ENCODE assay signal across 17 cellular contexts in genomic region chr1:43644558-43644957, GRCh38. TPM values are rescaled to one million over a fixed set of nuclear protein-coding genes. Genes with fewer than 3 reads are reported as not detected.
DNase-seq lines count a peak whose midpoint lies in the region; ATAC-seq, FAIRE-seq and TF ChIP-seq lines count a peak whose summit lies in the region.
"Had no signal": no experiment of that assay in that cellular context is flagged by ENCODE, and none has a peak within 500 bp of the region (broad histone marks: within the 10 kb centered on the region; RNA-seq: fewer than 3 reads in every experiment).

No MANE protein-coding gene starts in this region.

- BruUV-seq in HepG2 (replicated peaks; lab: Mats Ljungman, UMichigan), result no TSS peak

- TF ChIP-seq EP300 in HepG2 (IDR thresholded peaks at IDR 0.05; ENCODE audit: low read depth in 2 of 2, low read length in 2 of 2), result no peak
- TF ChIP-seq EP300 in HepG2 (CRISPR knock-in tag; IDR thresholded peaks at IDR 0.05; ENCODE audit: borderline replicate concordance), result no peak
- no peak for TF ChIP-seq EP300 in H1 (IDR thresholded peaks at IDR 0.05; ENCODE audit: borderline replicate concordance in 1 of 2, low read depth in 2 of 2, low read length in 2 of 2)
- no peak for TF ChIP-seq EP300 in gastroesophageal sphincter (IDR thresholded peaks at IDR 0.05)

- H3K23ac ChIP-seq in H1 (ENCODE audit: insufficient read length), result no peak overlapping the region
- no peak overlapping the region for H3K23ac ChIP-seq in trophoblast cell (ENCODE audit: low read length)

- H3K18ac ChIP-seq in H1 (ENCODE audit: extremely low read depth, low read length), result no peak overlapping the region
- no peak overlapping the region for H3K18ac ChIP-seq in trophoblast cell (ENCODE audit: low read length)

- H3K23me2 ChIP-seq in H1 (ENCODE audit: low read depth, low read length), result peaks cover 2% of the 10 kb centered on the region; the same call in 1 of the 2 replicates

- peak overlapping the region; percentile 68; the same call in 1 of the 2 replicates for H2BK12ac ChIP-seq in H1 (ENCODE audit: low read depth, low read length)
- H2BK12ac ChIP-seq in trophoblast cell (ENCODE audit: low read length), result no peak overlapping the region

- H3K4me3 ChIP-seq in HepG2 (replicated peaks in 1 of 3; ENCODE audit: insufficient read depth in 1 of 3, low read depth in 2 of 3, low read length in 3 of 3), result no peak overlapping the region
- no peak overlapping the region for H3K4me3 ChIP-seq in right lobe of liver
- no peak overlapping the region for H3K4me3 ChIP-seq in H1 (ENCODE audit: extremely low read depth in 1 of 4, insufficient read depth in 2 of 4, low read depth in 3 of 4, low read length in 4 of 4)
- H3K4me3 ChIP-seq in trophoblast cell (ENCODE audit: low read depth, low read length), result no peak overlapping the region
- H3K4me3 ChIP-seq in gastroesophageal sphincter, result no peak overlapping the region
- H3K4me3 ChIP-seq: MG63 had no signal

- in situ Hi-C loops in HepG2 (cut with HindIII; ENCODE audit: extremely low pct_ligation_motif_present, low pct_unique_long_range_greater_than_20kb), result no loop called here

- H3K56ac ChIP-seq in H1 (replicated peaks; ENCODE audit: insufficient read length, low read depth, low read length), result no peak overlapping the region

- H4K20me1 ChIP-seq in HepG2 (ENCODE audit: insufficient read depth, low read length) (no peaks in the 10 kb centered on the region), H1 (replicated peaks in 1 of 2; ENCODE audit: control insufficient read depth in 1 of 2, insufficient read depth in 2 of 2, low read length in 2 of 2) (no peaks in the 10 kb centered on the region)

- TF ChIP-seq RAD21 in HepG2 (CRISPR knock-in tag; IDR thresholded peaks at IDR 0.05) (no peak), H1 (IDR thresholded peaks at IDR 0.05 in 1 of 2, conservative IDR thresholded peaks at IDR 0.05 in 1 of 2; ENCODE audit: low read depth in 2 of 2, low read length in 2 of 2) (no peak)

- H3K27me3 ChIP-seq in HepG2 (ENCODE audit: control insufficient read depth in 1 of 2, insufficient read depth in 2 of 2, low read length in 2 of 2), result peaks cover 0 to 10% of the 10 kb centered on the region in 2 experiments; a peak in 1 of 5 replicates
- no peaks in the 10 kb centered on the region for H3K27me3 ChIP-seq in right lobe of liver
- no peaks in the 10 kb centered on the region; a peak in 1 of 7 replicates for H3K27me3 ChIP-seq in H1 (replicated peaks in 1 of 4; ENCODE audit: control insufficient read depth in 3 of 4, extremely low read depth in 1 of 4, insufficient read depth in 3 of 4, low read length in 3 of 4)
- no peaks in the 10 kb centered on the region for H3K27me3 ChIP-seq in trophoblast cell (ENCODE audit: insufficient read depth, low read length)
- H3K27me3 ChIP-seq in gastroesophageal sphincter, result peaks cover 26% of the 10 kb centered on the region
- H3K27me3 ChIP-seq: MG63 had no signal

- no peak overlapping the region; the same call in 1 of the 2 replicates for H2BK5ac ChIP-seq in H1 (ENCODE audit: low read depth, low read length)
- no peak overlapping the region for H2BK5ac ChIP-seq in trophoblast cell (ENCODE audit: low read depth, low read length, poor library complexity)

- WGBS in HepG2 (ENCODE audit: low lambda C conversion rate), result 8% methylated on average over 1 of the region's 1 CpG
- WGBS in right lobe of liver (ENCODE audit: insufficient coverage, low coverage, low lambda C conversion rate, missing lambda C conversion rate), result 47% methylated on average over 1 of the region's 1 CpG
- WGBS in H1 (ENCODE audit: extremely low coverage in 1 of 2, insufficient coverage in 1 of 2, insufficient read length in 1 of 2, insufficient replicate concordance in 2 of 2, low coverage in 1 of 2, low lambda C conversion rate in 2 of 2, missing lambda C conversion rate in 1 of 2), 2 experiments, result 86% methylated on average over 1 of the region's 1 CpG; no CpG with 5 or more reads in 1 of the 2 experiments
- no CpG with 5 or more reads among the region's 1 CpG for WGBS in trophoblast cell (ENCODE audit: extremely low coverage, insufficient coverage, insufficient read length)
- 27 to 60% methylated on average over 1 of the region's 1 CpG for WGBS in gastroesophageal sphincter (ENCODE audit: low coverage in 1 of 2), 2 donors

- H4K91ac ChIP-seq in H1 (replicated peaks; ENCODE audit: insufficient read length, low read length), result no peak overlapping the region
- H4K91ac ChIP-seq in trophoblast cell (ENCODE audit: low read depth, low read length), result no peak overlapping the region

- H3K4me1 ChIP-seq in HepG2 (ENCODE audit: insufficient read depth, low read length) (peaks cover 42% of the 10 kb centered on the region), right lobe of liver (peaks cover 0 to 14% (median 0%) of the 10 kb centered on the region in 4 donors), H1 (replicated peaks in 1 of 4; ENCODE audit: control insufficient read depth in 3 of 4, insufficient read depth in 4 of 4, low read length in 3 of 4) (no peaks in the 10 kb centered on the region), trophoblast cell (ENCODE audit: control insufficient read depth in 1 of 2, insufficient read depth in 2 of 2, low read length in 2 of 2) (peaks cover 0 to 4% of the 10 kb centered on the region in 2 experiments), gastroesophageal sphincter (no peaks in the 10 kb centered on the region)

- H4K8ac ChIP-seq in H1 (ENCODE audit: extremely low read depth, insufficient read depth, low read length) (no peak overlapping the region), trophoblast cell (ENCODE audit: low read depth, low read length) (no peak overlapping the region)

- POLR2A ChIA-PET in HepG2 (lab: Yijun Ruan, JAX) (interaction anchor here (1.1 to 1.2 kb wide), 3 partner anchors 9 to 63 kb away, joined by 3 read pairs; partner anchors contain the start of gene ST3GAL3), H1 (lab: Charles Lee; ENCODE audit: partially characterized antibody) (interaction anchor here (0.9 to 33.2 kb wide), 4 partner anchors 9 to 30 kb away, joined by 3 to 651 read pairs (median 12); no protein-coding TSS in a partner anchor)

- TF ChIP-seq CTCF in HepG2 (CRISPR knock-in tag; IDR thresholded peaks at IDR 0.05) (no peak), right lobe of liver (IDR thresholded peaks at IDR 0.05) (no peak), H1 (IDR thresholded peaks at IDR 0.05; ENCODE audit: control extremely low read depth in 1 of 3, insufficient read depth in 1 of 3, low read depth in 1 of 3, low read length in 3 of 3) (no peak), gastroesophageal sphincter (IDR thresholded peaks at IDR 0.05) (no peak)

- H3K14ac ChIP-seq in H1 (ENCODE audit: insufficient read length) (no peak overlapping the region), trophoblast cell (ENCODE audit: low read length) (no peak overlapping the region)

- no peak overlapping the region for H2AK5ac ChIP-seq in H1 (ENCODE audit: low read depth, low read length)
- H2AK5ac ChIP-seq in trophoblast cell (ENCODE audit: low read length), result no peak overlapping the region

- intact Hi-C loops in HepG2 (cut with micrococcal nuclease; ENCODE audit: unreplicated experiment) (no loop called here), right lobe of liver (cut with DNase I) (no loop called here)

- peak overlapping the region; percentile 25; the same call in 1 of the 2 replicates for H2BK20ac ChIP-seq in H1 (ENCODE audit: low read length)

- H3K27ac ChIP-seq in HepG2 (ENCODE audit: extremely low read length, insufficient read depth, low read length) (no peak overlapping the region), right lobe of liver (no peak overlapping the region), H1 (ENCODE audit: low read depth, low read length) (no peak overlapping the region), trophoblast cell (ENCODE audit: low read depth, low read length) (no peak overlapping the region), gastroesophageal sphincter (no peak overlapping the region)

- H2AFZ ChIP-seq in HepG2 (ENCODE audit: low read length) (no peak overlapping the region), H1 (ENCODE audit: low read length) (no peak overlapping the region), trophoblast cell (ENCODE audit: insufficient read depth, low read length, poor library complexity) (no peak overlapping the region)

- H2BK15ac ChIP-seq in H1 (ENCODE audit: low read length), result no peak overlapping the region

- no peak overlapping the region for H4K12ac ChIP-seq in trophoblast cell (ENCODE audit: low read depth, low read length)

- FAIRE-seq in HepG2 (lab: Jason Lieb, UNC) (no peak), H1 (lab: Jason Lieb, UNC) (no peak), urothelium cell line (lab: Jason Lieb, UNC) (no peak)
- FAIRE-seq: GM12892 had no signal

- DNase-seq in HepG2 (ENCODE audit: low spot score) (no peak), right lobe of liver (no peak), H1 (ENCODE audit: low read depth in 1 of 2, low spot score in 2 of 2) (no peak), trophoblast cell (peak; percentile 68), urothelium cell line (ENCODE audit: low spot score) (no peak), NCI-H1694 treated with DMSO at 0.1 percent for 48 hours (lab: John Stamatoyannopoulos, UW) (no peak)
- DNase-seq: DMS153, DND-41, KG1, MG63, NCI-H1105 treated with DMSO at 0.1 percent for 48 hours, NCI-H2029, NCI-H2227 treated with DMSO at 0.1 percent for 48 hours, RPMI8226, SHP77 treated with DMSO at 0.1 percent for 48 hours had no signal

- no peak overlapping the region for H4K5ac ChIP-seq in H1 (ENCODE audit: insufficient read length, low read depth, low read length)

- no peaks in the 10 kb centered on the region for H3K9me3 ChIP-seq in HepG2 (ENCODE audit: low read length)
- H3K9me3 ChIP-seq in right lobe of liver, result no peaks in the 10 kb centered on the region
- no peaks in the 10 kb centered on the region for H3K9me3 ChIP-seq in H1 (ENCODE audit: insufficient read depth in 2 of 2, low read depth in 1 of 2, low read length in 1 of 2)
- H3K9me3 ChIP-seq in trophoblast cell (ENCODE audit: insufficient read depth, low read depth, low read length), result no peaks in the 10 kb centered on the region
- no peaks in the 10 kb centered on the region for H3K9me3 ChIP-seq in gastroesophageal sphincter
- H3K9me3 ChIP-seq: MG63 had no signal

- H3K79me1 ChIP-seq in H1 (ENCODE audit: low read depth, low read length) (no peaks in the 10 kb centered on the region), trophoblast cell (ENCODE audit: low read length) (peaks cover 6% of the 10 kb centered on the region)

- CTCF ChIA-PET in HepG2 (lab: Yijun Ruan, JAX; ENCODE audit: low intra/inter-chr PET ratio, low total read pairs), result no interaction called here
- CTCF ChIA-PET in H1 (lab: Charles Lee; ENCODE audit: partially characterized antibody), result interaction anchor here (0.8 to 2.6 kb wide), 8 partner anchors 8 to 290 kb away, joined by 3 to 14 read pairs (median 4); no protein-coding TSS in a partner anchor

- TF ChIP-seq POLR2A in HepG2 (IDR thresholded peaks at IDR 0.05; ENCODE audit: insufficient read depth in 1 of 2, low read depth in 2 of 2, low read length in 2 of 2), result no peak
- no peak for TF ChIP-seq POLR2A in right lobe of liver (IDR thresholded peaks at IDR 0.05)
- TF ChIP-seq POLR2A in H1 (IDR thresholded peaks at IDR 0.05; ENCODE audit: control extremely low read depth in 1 of 2, low read depth in 2 of 2, low read length in 2 of 2), result no peak
- no peak for TF ChIP-seq POLR2A in gastroesophageal sphincter (IDR thresholded peaks at IDR 0.05)

- H3K36me3 ChIP-seq in HepG2 (replicated peaks in 1 of 2; ENCODE audit: control insufficient read depth in 1 of 2, insufficient read depth in 2 of 2, low read length in 2 of 2), result no peaks in the 10 kb centered on the region
- no peaks in the 10 kb centered on the region for H3K36me3 ChIP-seq in right lobe of liver
- H3K36me3 ChIP-seq in H1 (ENCODE audit: control insufficient read depth in 2 of 4, insufficient read depth in 4 of 4, low read length in 3 of 4), result no peaks in the 10 kb centered on the region
- H3K36me3 ChIP-seq in trophoblast cell (ENCODE audit: control insufficient read depth in 1 of 2, insufficient read depth in 2 of 2, low read length in 2 of 2), result no peaks in the 10 kb centered on the region
- no peaks in the 10 kb centered on the region for H3K36me3 ChIP-seq in gastroesophageal sphincter
- H3K36me3 ChIP-seq: MG63 had no signal

- H3K4me2 ChIP-seq in HepG2 (ENCODE audit: low read depth, low read length) (peak overlapping the region; percentile 27; the same call in 1 of the 2 replicates), H1 (ENCODE audit: insufficient read depth in 1 of 2, low read depth in 2 of 2, low read length in 2 of 2) (no peak overlapping the region), trophoblast cell (ENCODE audit: low read length) (no peak overlapping the region)

- no peak overlapping the region for H3K9ac ChIP-seq in HepG2 (ENCODE audit: insufficient read depth, low read depth, low read length)
- no peak overlapping the region for H3K9ac ChIP-seq in H1 (replicated peaks in 1 of 4; ENCODE audit: extremely low read depth in 1 of 4, low read depth in 3 of 4, low read length in 3 of 4)
- H3K9ac ChIP-seq in trophoblast cell (ENCODE audit: low read length), result no peak overlapping the region

- no peak overlapping the region for H3K4ac ChIP-seq in H1 (replicated peaks; ENCODE audit: insufficient read length, low read depth, low read length)
- no peak overlapping the region for H3K4ac ChIP-seq in trophoblast cell (ENCODE audit: low read depth, low read length)

- H3K79me2 ChIP-seq in HepG2 (ENCODE audit: insufficient read depth, low read length) (no peaks in the 10 kb centered on the region), H1 (ENCODE audit: control insufficient read depth in 1 of 2, insufficient read depth in 2 of 2, low read length in 2 of 2) (no peaks in the 10 kb centered on the region), trophoblast cell (ENCODE audit: control insufficient read depth, insufficient read depth, low read length, poor library complexity) (peaks cover 2% of the 10 kb centered on the region)

- H2BK120ac ChIP-seq in H1 (replicated peaks; ENCODE audit: low read depth, low read length) (no peak overlapping the region), trophoblast cell (ENCODE audit: insufficient read depth, low read length, poor library complexity) (no peak overlapping the region)

- ATAC-seq in HepG2 (no peak), right lobe of liver (no peak), gastroesophageal sphincter (no peak)

RNA-seq across cellular contexts. Expression of gene KDM4A, which starts 5.4 kb away (rescaled TPM):
- 20.9 and 27.4 TPM in 2 replicates for total RNA-seq in HepG2 (2016; rRNA removed; fragmentation: Illumina TruSeq; extraction: Trizol)
- total RNA-seq in HepG2 (2016; cell fraction: cytosol; rRNA removed; fragmentation: Illumina TruSeq; extraction: Trizol; ENCODE audit: low read depth), result 2.7 and 3.3 TPM in 2 replicates
- 21.8 and 25.6 TPM in 2 replicates for total RNA-seq in HepG2 (2016; cell fraction: insoluble cytoplasmic fraction; rRNA removed; fragmentation: Illumina TruSeq; extraction: Trizol)
- 7.4 and 7.7 TPM in 2 replicates for total RNA-seq in HepG2 (2016; cell fraction: membrane; rRNA removed; fragmentation: Illumina TruSeq; extraction: Trizol)
- 17.4 and 18.8 TPM in 2 replicates for total RNA-seq in HepG2 (2016; cell fraction: nucleus; rRNA removed; fragmentation: Illumina TruSeq; extraction: Trizol)
- polyA plus RNA-seq in HepG2 (2011; rRNA removed), result 8.7 and 9.7 TPM in 2 replicates
- polyA plus RNA-seq in HepG2 (2011; cell fraction: cytosol; rRNA removed), result 5.2 and 7.2 TPM in 2 replicates
- polyA plus RNA-seq in HepG2 (2011; cell fraction: nucleus; rRNA removed), result 7.6 and 9.7 TPM in 2 replicates
- 8.7 and 12.1 TPM in 2 replicates for polyA plus RNA-seq in HepG2 (2012)
- polyA plus RNA-seq in HepG2 (2016; cell fraction: cytosol; fragmentation: Illumina TruSeq; extraction: Trizol; ENCODE audit: low read depth), result 0.76 and 0.90 TPM in 2 replicates
- polyA plus RNA-seq in HepG2 (2016; cell fraction: insoluble cytoplasmic fraction; fragmentation: Illumina TruSeq; extraction: Trizol; ENCODE audit: low read depth), result 15.7 and 20.7 TPM in 2 replicates
- 2.3 and 2.4 TPM in 2 replicates for polyA plus RNA-seq in HepG2 (2016; cell fraction: membrane; fragmentation: Illumina TruSeq; extraction: Trizol; ENCODE audit: low read depth)
- polyA plus RNA-seq in HepG2 (2016; cell fraction: nucleus; fragmentation: Illumina TruSeq; extraction: Trizol; ENCODE audit: insufficient read depth, low read depth), result 15.9 and 19.8 TPM in 2 replicates
- polyA minus RNA-seq in HepG2 (2011; rRNA and poly(A)+ RNA removed; ENCODE audit: low replicate concordance), result 12.2 and 36.0 TPM in 2 replicates
- polyA minus RNA-seq in HepG2 (2011; cell fraction: cytosol; rRNA and poly(A)+ RNA removed), result 5.9 and 8.2 TPM in 2 replicates
- 22.1 and 29.7 TPM in 2 replicates for polyA minus RNA-seq in HepG2 (2011; cell fraction: nucleus; rRNA and poly(A)+ RNA removed)
- total RNA-seq in right lobe of liver, result 10 to 100 TPM; 12.7 to 22.5 (median 17.6) TPM
- 95.9 and 103 TPM in 2 replicates for total RNA-seq in H1 (2021; fragmentation: NEBNext Ultra II Directional; extraction: Animal tissue kit (Norgen Biotek cat#: 25700))
- polyA plus RNA-seq in H1 (2011; rRNA removed), result 27.8 and 32.8 TPM in 2 replicates
- polyA plus RNA-seq in H1 (2011; cell fraction: cytosol; rRNA removed), result 47.8 TPM
- polyA plus RNA-seq in H1 (2011; cell fraction: nucleus; rRNA removed), result 45.6 TPM
- polyA plus RNA-seq in H1 (2012, experiment 1 of 2), result 67.2 to 79.0 TPM (median 73.8 TPM) in 4 replicates
- polyA plus RNA-seq in H1 (2012, experiment 2 of 2), result 9.8 TPM
- 35.3 TPM for polyA plus RNA-seq in H1 (2013, experiment 1 of 2)
- polyA plus RNA-seq in H1 (2013, experiment 2 of 2), result 36.5 TPM
- polyA minus RNA-seq in H1 (2011; rRNA and poly(A)+ RNA removed), result 71.0 and 97.4 TPM in 2 replicates
- polyA minus RNA-seq in H1 (2011; cell fraction: cytosol; rRNA and poly(A)+ RNA removed), result 40.3 TPM
- polyA minus RNA-seq in H1 (2011; cell fraction: nucleus; rRNA and poly(A)+ RNA removed), result 47.4 TPM
- polyA plus RNA-seq in trophoblast cell (2013), result 20.5 and 21.9 TPM in 2 replicates
- total RNA-seq in gastroesophageal sphincter, result 10 to 100 TPM; 17.0 to 22.9 (median 19.5) TPM

Comparison
In these comparisons a context has a peak if more than half of its experiments do, and no peak if none do; other contexts are left out.
1. DNase-seq: peak in trophoblast cell (2 of 2); none in HepG2 (single experiment), right lobe of liver (0 of 3), H1 (0 of 2), urothelium cell line (single experiment) and NCI-H1694 treated with DMSO at 0.1 percent for 48 hours (single experiment).